8 cellular contexts compared by ENCODE assay signal in genomic region chr4:1872918-1873269, GRCh38. TPM values are rescaled to one million over a fixed set of nuclear protein-coding genes. Genes with fewer than 3 reads are reported as not detected.
DNase-seq lines count a peak whose midpoint lies in the region; ATAC-seq and TF ChIP-seq lines count a peak whose summit lies in the region.

No MANE protein-coding gene starts in this region.

- peaks cover 71% of the 10 kb centered on the region for H3K79me2 ChIP-seq in DOHH2 (ENCODE audit: control insufficient read depth, low read length)

- H2BK15ac ChIP-seq in IMR-90 (ENCODE audit: low read depth, low read length): 0 out of 3 replicates have a peak overlapping the region, but pooled peaks have one; percentile 28

- H3K36me3 ChIP-seq in DOHH2 (ENCODE audit: control insufficient read depth, low read length): peaks cover 46% of the 10 kb centered on the region
- no peaks in the 10 kb centered on the region for H3K36me3 ChIP-seq in IMR-90 (ENCODE audit: control insufficient read depth, insufficient read depth, low read length)
- H3K36me3 ChIP-seq in muscle layer of duodenum (ENCODE audit: control insufficient read depth in 1 of 2, insufficient read depth in 2 of 2, low read length in 2 of 2): no peaks in the 10 kb centered on the region
- no peaks in the 10 kb centered on the region for H3K36me3 ChIP-seq in upper lobe of right lung

- peak overlapping the region; percentile 97 for H3K4me3 Mint-ChIP-seq in activated naive CD8-positive, alpha-beta T cell treated with anti-CD3 and anti-CD28 coated beads, Interleukin-2, amount 50 U/mL, for 24 hours

- ATAC-seq in IMR-90 (ENCODE audit: low read depth) (no peak), upper lobe of right lung (no peak), GM21528 (IDR thresholded peaks at IDR 0.05; ENCODE audit: low FRiP score, unreplicated experiment) (no peak)
- ATAC-seq in activated naive CD8-positive, alpha-beta T cell treated with anti-CD3 and anti-CD28 coated beads, Interleukin-2, amount 50 U/mL, for 24 hours: peak; percentile 47

- CTCF ChIA-PET in IMR-90 (lab: Yijun Ruan, JAX) (interaction anchor here (0.8 kb wide), 1 partner anchor 16 kb away, joined by 3 read pairs; no protein-coding TSS in a partner anchor), HEK293T (lab: Yijun Ruan, JAX) (no interaction called here)

- TSS peak; percentile 35 for BruUV-seq in IMR-90 (replicated peaks; lab: Mats Ljungman, UMichigan)

- H4K5ac ChIP-seq in IMR-90 (ENCODE audit: low read depth, low read length): no peak overlapping the region

- peaks cover 16% of the 10 kb centered on the region for H3K9me1 ChIP-seq in IMR-90 (ENCODE audit: insufficient read depth, low read length)

- no peak overlapping the region for H2BK120ac ChIP-seq in IMR-90 (ENCODE audit: low read depth, low read length)

- H4K91ac ChIP-seq in IMR-90 (ENCODE audit: insufficient read depth, low read depth, low read length): peak overlapping the region; percentile 59; the same call in 1 of the 2 replicates

- no peak overlapping the region; the same call in 1 of the 2 replicates for H2AK5ac ChIP-seq in IMR-90 (ENCODE audit: low read depth, low read length)

- H3K27me3 ChIP-seq in DOHH2 (ENCODE audit: control insufficient read depth, low read length) (no peaks in the 10 kb centered on the region), IMR-90 (ENCODE audit: control insufficient read depth, insufficient read depth, low read length) (no peaks in the 10 kb centered on the region), muscle layer of duodenum (ENCODE audit: low read depth, low read length) (no peaks in the 10 kb centered on the region), upper lobe of right lung (no peaks in the 10 kb centered on the region)

- H3K79me1 ChIP-seq in IMR-90 (ENCODE audit: low read depth in 1 of 2, low read length in 2 of 2): peaks cover 2 to 30% of the 10 kb centered on the region in 2 experiments; a peak in 2 of 4 replicates

- POLR2A ChIA-PET in IMR-90 (lab: Charles Lee; ENCODE audit: unreplicated experiment) (no interaction called here), HEK293T (lab: Yijun Ruan, JAX) (interaction anchor here (1.0 to 1.5 kb wide), 4 partner anchors 10 to 323 kb away, joined by 3 to 6 read pairs (median 4); partner anchors contain the start of gene LETM1)

- H3K27me3 Mint-ChIP-seq in activated naive CD8-positive, alpha-beta T cell treated with anti-CD3 and anti-CD28 coated beads, Interleukin-2, amount 50 U/mL, for 24 hours: no peaks in the 10 kb centered on the region

- peaks cover 43% of the 10 kb centered on the region for H3K4me1 Mint-ChIP-seq in activated naive CD8-positive, alpha-beta T cell treated with anti-CD3 and anti-CD28 coated beads, Interleukin-2, amount 50 U/mL, for 24 hours

- H2AK9ac ChIP-seq in IMR-90 (replicated peaks; ENCODE audit: low read depth, low read length, poor library complexity): peak overlapping the region; percentile 3

- no peak overlapping the region for H2AFZ ChIP-seq in IMR-90 (replicated peaks; ENCODE audit: low read length, poor library complexity)

- peak overlapping the region; percentile 91 for H3K56ac ChIP-seq in IMR-90 (ENCODE audit: extremely low read depth, insufficient read depth, low read length)

- peak overlapping the region; percentile 81 for H3K4ac ChIP-seq in IMR-90 (ENCODE audit: low read depth, low read length)

- peaks cover 17% of the 10 kb centered on the region for H3K36me3 Mint-ChIP-seq in activated naive CD8-positive, alpha-beta T cell treated with anti-CD3 and anti-CD28 coated beads, Interleukin-2, amount 50 U/mL, for 24 hours (ENCODE audit: low read depth)

- no CpG with 5 or more reads among the region's 2 CpGs for WGBS in IMR-90 (ENCODE audit: extremely low coverage in 2 of 2, insufficient read length in 1 of 2), 2 experiments

- TF ChIP-seq POLR2A in IMR-90 (IDR thresholded peaks at IDR 0.05; ENCODE audit: low read depth, low read length): peak; percentile 87; the same call in 1 of the 2 replicates

- H4K8ac ChIP-seq in IMR-90 (ENCODE audit: low read depth in 2 of 2, low read length in 2 of 2): peak overlapping the region; percentile 64 to 69; a peak in 3 of 4 replicates

- no peak overlapping the region for H2BK20ac ChIP-seq in IMR-90 (ENCODE audit: low read depth, low read length)

- H2BK5ac ChIP-seq in IMR-90 (ENCODE audit: low read depth, low read length, poor library complexity, severe bottlenecking): peak overlapping the region; percentile 93

- H3K4me3 ChIP-seq in DOHH2 (ENCODE audit: low read length) (peak overlapping the region; percentile 96), IMR-90 (ENCODE audit: insufficient read depth, low read depth, low read length) (peak overlapping the region; percentile 96; the same call in 1 of the 2 replicates), muscle layer of duodenum (ENCODE audit: low read depth in 1 of 2, low read length in 2 of 2) (peak overlapping the region; percentile 71 to 85), upper lobe of right lung (no peak overlapping the region)

- H3K9me3 Mint-ChIP-seq in activated naive CD8-positive, alpha-beta T cell treated with anti-CD3 and anti-CD28 coated beads, Interleukin-2, amount 50 U/mL, for 24 hours: no peaks in the 10 kb centered on the region

- peaks cover 46% of the 10 kb centered on the region for H3K4me1 ChIP-seq in DOHH2 (ENCODE audit: control insufficient read depth, low read length)
- H3K4me1 ChIP-seq in IMR-90 (ENCODE audit: control insufficient read depth, insufficient read depth, low read length): peaks cover 19% of the 10 kb centered on the region
- H3K4me1 ChIP-seq in muscle layer of duodenum (ENCODE audit: control insufficient read depth in 1 of 2, insufficient read depth in 2 of 2, low read length in 2 of 2): peaks cover 0 to 11% of the 10 kb centered on the region in 2 donors
- H3K4me1 ChIP-seq in upper lobe of right lung: peaks cover 18% of the 10 kb centered on the region

- 0 out of 2 replicates have a peak, but pooled peaks cover 4% of the 10 kb centered on the region for H3F3A ChIP-seq in DOHH2 (ENCODE audit: control insufficient read depth, insufficient read depth)

- no peak for TF ChIP-seq RAD21 in IMR-90 (IDR thresholded peaks at IDR 0.05; ENCODE audit: low read length)

- H3K4me2 ChIP-seq in DOHH2 (ENCODE audit: low read length): peak overlapping the region; percentile 94
- peak overlapping the region; percentile 93 for H3K4me2 ChIP-seq in IMR-90 (ENCODE audit: low read depth, low read length)

- intact Hi-C loops in IMR-90 (cut with micrococcal nuclease) (loop anchor here (2.0 kb wide), 1 partner anchor 26 kb away; no protein-coding TSS in a partner anchor), upper lobe of right lung (cut with DNase I) (no loop called here)

- peak overlapping the region; percentile 91; the same call in 1 of the 2 replicates for H3K9ac ChIP-seq in IMR-90 (ENCODE audit: low read depth, low read length)

- TF ChIP-seq CTCF in DOHH2 (IDR thresholded peaks at IDR 0.05; ENCODE audit: low read depth, low read length, poor library complexity, severe bottlenecking) (no peak), IMR-90 (conservative IDR thresholded peaks at IDR 0.05; ENCODE audit: low read depth, low read length) (no peak), upper lobe of right lung (IDR thresholded peaks at IDR 0.05) (no peak)

- peak overlapping the region; percentile 31; the same call in 1 of the 2 replicates for H3K18ac ChIP-seq in IMR-90 (ENCODE audit: low read depth, low read length)

- H4K20me1 ChIP-seq in DOHH2 (ENCODE audit: control insufficient read depth, insufficient read depth, low read depth, low read length) (peaks cover 30% of the 10 kb centered on the region; the same call in 1 of the 2 replicates), IMR-90 (ENCODE audit: insufficient read depth, low read length) (peaks cover 30% of the 10 kb centered on the region)

- dilution Hi-C loops in IMR-90 (cut with HindIII; ENCODE audit: low sequenced_read_pairs, unreplicated experiment): no loop called here

- H3K23ac ChIP-seq in IMR-90 (ENCODE audit: low read depth, low read length): peak overlapping the region; percentile 96

- H3K14ac ChIP-seq in IMR-90 (replicated peaks; ENCODE audit: low read depth, low read length): peak overlapping the region; percentile 59; the same call in 1 of the 2 replicates

- DNase-seq in IMR-90: peak; percentile 88
- peak; percentile 19 for DNase-seq in activated naive CD8-positive, alpha-beta T cell treated with anti-CD3 and anti-CD28 coated beads, Interleukin-2, amount 50 U/mL, for 24 hours
- DNase-seq in upper lobe of right lung: no peak
- DNase-seq in HEK293T (ENCODE audit: extremely low spot score): no peak
- no peak for DNase-seq in Ammon's horn (ENCODE audit: low spot score)

- H3K27ac ChIP-seq in DOHH2 (ENCODE audit: low read depth, low read length) (peak overlapping the region; percentile 61), IMR-90 (ENCODE audit: insufficient read depth, low read length) (0 out of 2 replicates have a peak overlapping the region, but pooled peaks have one; percentile 58), muscle layer of duodenum (ENCODE audit: low read length) (no peak overlapping the region), upper lobe of right lung (no peak overlapping the region)

- H3K9me3 ChIP-seq in DOHH2 (ENCODE audit: control insufficient read depth, insufficient read depth, low read length) (no peaks in the 10 kb centered on the region), IMR-90 (ENCODE audit: control insufficient read depth, insufficient read depth, low read length) (no peaks in the 10 kb centered on the region), muscle layer of duodenum (ENCODE audit: control insufficient read depth in 1 of 2, low read length in 2 of 2) (no peaks in the 10 kb centered on the region), upper lobe of right lung (no peaks in the 10 kb centered on the region)

- in situ Hi-C loops in IMR-90 (cut with MboI; ENCODE audit: low sequenced_read_pairs): no loop called here

- no peaks in the 10 kb centered on the region for H3K9me2 ChIP-seq in DOHH2 (replicated peaks; ENCODE audit: control insufficient read depth, low read length)

- H3K27ac Mint-ChIP-seq in activated naive CD8-positive, alpha-beta T cell treated with anti-CD3 and anti-CD28 coated beads, Interleukin-2, amount 50 U/mL, for 24 hours: peak overlapping the region; percentile 98

TF ChIP-seq in IMR-90, 13 proteins besides CTCF, POLR2A, EP300 and RAD21 (continues in another document):
- TF ChIP-seq RCOR1 (IDR thresholded peaks at IDR 0.05; ENCODE audit: insufficient replicate concordance, low read length) (peak; percentile 43), CEBPB (IDR thresholded peaks at IDR 0.05; ENCODE audit: low read depth, low read length) (no peak)

TF ChIP-seq in HEK293T, 16 proteins besides CTCF, POLR2A, EP300 and RAD21 (continues in another document):
- TF ChIP-seq BHLHE40 (IDR thresholded peaks at IDR 0.05; ENCODE audit: borderline replicate concordance): no peak
- TF ChIP-seq ARNT (IDR thresholded peaks at IDR 0.05): no peak

RNA-seq across cellular contexts. Expression of gene NSD2, which starts 1.7 kb away (rescaled TPM):
- total RNA-seq in IMR-90 (2012; rRNA removed): 62.2 and 68.1 TPM in 2 replicates
- 29.4 and 35.9 TPM in 2 replicates for polyA plus RNA-seq in IMR-90 (2012; rRNA removed)
- 16.7 and 21.3 TPM in 2 replicates for polyA plus RNA-seq in IMR-90 (2012; cell fraction: cytosol; rRNA removed)
- 73.1 and 75.4 TPM in 2 replicates for polyA plus RNA-seq in IMR-90 (2012; cell fraction: nucleus; rRNA removed; ENCODE audit: low replicate concordance)
- total RNA-seq in upper lobe of right lung: 45.2 TPM

RNA-seq across cellular contexts. Expression of gene LETM1, which starts 16.9 kb away (rescaled TPM):
- 49.3 and 68.0 TPM in 2 replicates for total RNA-seq in IMR-90 (2012; rRNA removed)
- polyA plus RNA-seq in IMR-90 (2012; rRNA removed): 25.0 and 28.2 TPM in 2 replicates
- 14.8 and 16.4 TPM in 2 replicates for polyA plus RNA-seq in IMR-90 (2012; cell fraction: cytosol; rRNA removed)
- 60.7 and 127 TPM in 2 replicates for polyA plus RNA-seq in IMR-90 (2012; cell fraction: nucleus; rRNA removed; ENCODE audit: low replicate concordance)
- total RNA-seq in upper lobe of right lung: 39.5 TPM

Comparison
In these comparisons a context has a peak if more than half of its experiments do, and no peak if none do; other contexts are left out.
1. H3K27ac ChIP-seq: peak in DOHH2 (single experiment) and IMR-90 (single experiment); none in muscle layer of duodenum (single experiment) and upper lobe of right lung (single experiment).
2. DNase-seq: peak in IMR-90 (single experiment) and activated naive CD8-positive, alpha-beta T cell treated with anti-CD3 and anti-CD28 coated beads, Interleukin-2, amount 50 U/mL, for 24 hours (single experiment); none in upper lobe of right lung (single experiment), HEK293T (single experiment) and Ammon's horn (single experiment).